In the genomic region with DNA sequence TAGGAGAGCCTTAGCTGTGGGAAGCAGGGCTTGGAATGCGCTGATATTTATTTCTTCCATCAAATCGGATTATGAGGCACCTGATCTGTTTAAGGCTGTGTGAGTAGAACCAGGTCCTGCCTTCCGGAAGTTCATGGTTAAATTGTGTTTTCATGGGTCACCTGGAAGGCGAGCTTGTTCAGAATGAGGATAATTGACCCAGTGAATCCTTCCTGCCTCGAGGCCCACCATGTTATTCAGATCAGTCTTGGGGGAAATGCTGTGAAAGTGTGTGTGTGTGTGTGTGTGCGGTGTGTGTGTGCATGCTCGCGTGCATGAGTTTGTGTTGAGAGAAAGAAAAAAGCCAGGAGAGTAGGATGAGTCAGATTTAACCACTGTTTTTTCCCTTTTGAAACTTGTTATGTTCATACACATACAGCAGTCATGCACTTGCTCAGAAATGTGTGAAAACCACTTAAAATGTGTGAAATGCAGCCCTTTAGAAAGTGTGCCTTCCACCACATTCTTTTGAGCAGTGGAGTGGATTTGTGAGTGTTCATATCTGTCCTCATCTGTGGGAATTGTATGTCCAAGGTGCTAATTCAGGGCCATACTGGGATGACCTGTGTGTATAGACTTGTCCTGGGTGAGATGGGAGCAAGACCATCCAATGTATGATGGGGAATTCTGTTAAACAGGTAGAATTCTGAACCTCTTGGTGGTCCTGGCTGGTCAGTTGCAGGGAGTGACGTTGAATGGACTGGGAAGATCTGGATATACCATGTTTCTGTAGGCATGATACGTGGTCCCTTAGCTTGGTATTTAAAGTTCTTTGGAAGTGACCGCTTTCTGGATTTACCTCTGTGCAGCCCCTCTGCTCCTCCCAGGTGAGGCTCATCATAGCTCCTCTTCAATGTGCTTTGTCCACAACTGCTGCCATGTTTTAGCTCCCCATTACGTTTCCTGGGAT, we compare ENCODE assay signal across 9 cellular contexts. TPM values are rescaled to one million over a fixed set of nuclear protein-coding genes. Genes with fewer than 3 reads are reported as not detected.
DNase-seq lines count a peak whose midpoint lies in the region; ATAC-seq lines count a peak whose summit lies in the region.
"Had no signal": no experiment of that assay in that cellular context is flagged by ENCODE, and none has a peak within 500 bp of the region (broad histone marks: within the 10 kb centered on the region; RNA-seq: fewer than 3 reads in every experiment).

No MANE protein-coding gene starts in this region.

- peaks cover 30% of the 10 kb centered on the region for H3K4me1 Mint-ChIP-seq in activated naive CD4-positive, alpha-beta T cell treated with anti-CD3 and anti-CD28 coated beads, Interleukin-2, amount 10 ng/mL, durations not matched to agents 7 days and 5 days

- DNase-seq in activated CD4-positive, alpha-beta T cell treated with anti-CD3 and anti-CD28 coated beads for 1 hour: peak; percentile 37
- no peak for DNase-seq in activated CD4-positive, alpha-beta T cell treated with anti-CD3 and anti-CD28 coated beads, Interleukin-2, amount 50 U/mL, for 1 hour
- DNase-seq in Jurkat, Clone E6-1 (ENCODE audit: low read depth, low spot score): peak; percentile 37
- DNase-seq in activated naive CD4-positive, alpha-beta T cell treated with anti-CD3 and anti-CD28 coated beads, Interleukin-2, amount 10 ng/mL, durations not matched to agents 7 days and 5 days: peak; percentile 69
- DNase-seq in pons (ENCODE audit: low spot score): no peak

- CTCF ChIA-PET in activated naive CD4-positive, alpha-beta T cell treated with anti-CD3 and anti-CD28 coated beads, Interleukin-2, amount 10 ng/mL, durations not matched to agents 7 days and 5 days (lab: Charles Lee): interaction anchor here (0.7 to 2.5 kb wide), 17 partner anchors 9 to 138 kb away, joined by 3 to 10 read pairs (median 3); partner anchors contain the start of gene SMAD3

- H3K27me3 ChIP-seq in skeletal muscle satellite cell (ENCODE audit: control insufficient read depth, insufficient read depth, low read length): no peaks in the 10 kb centered on the region

- ATAC-seq in HG03097 (IDR thresholded peaks at IDR 0.05; ENCODE audit: low FRiP score, unreplicated experiment) (no peak), GM19455 (IDR thresholded peaks at IDR 0.05; ENCODE audit: unreplicated experiment) (no peak)

- peak overlapping the region; percentile 23 for H3K9ac ChIP-seq in skeletal muscle satellite cell (ENCODE audit: low read depth, low read length)

- H3K4me2 ChIP-seq in skeletal muscle satellite cell (ENCODE audit: low read length): peak overlapping the region; percentile 3

- H3K36me3 ChIP-seq in skeletal muscle satellite cell (ENCODE audit: insufficient read depth, low read length): peaks cover 22% of the 10 kb centered on the region

- H3K9me3 ChIP-seq in skeletal muscle satellite cell (replicated peaks; ENCODE audit: low read length): no peaks in the 10 kb centered on the region

- no peak overlapping the region for H3K27ac Mint-ChIP-seq in activated naive CD4-positive, alpha-beta T cell treated with anti-CD3 and anti-CD28 coated beads, Interleukin-2, amount 10 ng/mL, durations not matched to agents 7 days and 5 days

- no peaks in the 10 kb centered on the region for H3K9me3 Mint-ChIP-seq in activated naive CD4-positive, alpha-beta T cell treated with anti-CD3 and anti-CD28 coated beads, Interleukin-2, amount 10 ng/mL, durations not matched to agents 7 days and 5 days

- H3K36me3 Mint-ChIP-seq in activated naive CD4-positive, alpha-beta T cell treated with anti-CD3 and anti-CD28 coated beads, Interleukin-2, amount 10 ng/mL, durations not matched to agents 7 days and 5 days: peaks cover 55% of the 10 kb centered on the region

- no peaks in the 10 kb centered on the region for H3K27me3 Mint-ChIP-seq in activated naive CD4-positive, alpha-beta T cell treated with anti-CD3 and anti-CD28 coated beads, Interleukin-2, amount 10 ng/mL, durations not matched to agents 7 days and 5 days

- no peak overlapping the region for H3K4me3 Mint-ChIP-seq in activated naive CD4-positive, alpha-beta T cell treated with anti-CD3 and anti-CD28 coated beads, Interleukin-2, amount 10 ng/mL, durations not matched to agents 7 days and 5 days

- H3K4me1 ChIP-seq in skeletal muscle satellite cell (ENCODE audit: control insufficient read depth, insufficient read depth, low read length): peaks cover 82% of the 10 kb centered on the region

- H3K4me3 ChIP-seq in Jurkat, Clone E6-1 (ENCODE audit: low read length): no peak overlapping the region
- no peak overlapping the region for H3K4me3 ChIP-seq in skeletal muscle satellite cell (ENCODE audit: low read length)
- H3K4me3 ChIP-seq: skin epidermis had no signal

RNA-seq across cellular contexts. Expression of gene SMAD3, which starts 36.9 kb away (rescaled TPM):
- polyA plus RNA-seq in Jurkat, Clone E6-1 (2012; ENCODE audit: insufficient read depth, insufficient read length): 9.0 TPM
- 18.3 and 32.1 TPM in 2 replicates for total RNA-seq in skeletal muscle satellite cell (2012; rRNA removed)

Comparison
In these comparisons a context has a peak if more than half of its experiments do, and no peak if none do; other contexts are left out.
1. DNase-seq: peak in activated CD4-positive, alpha-beta T cell treated with anti-CD3 and anti-CD28 coated beads for 1 hour (single experiment), Jurkat, Clone E6-1 (single experiment) and activated naive CD4-positive, alpha-beta T cell treated with anti-CD3 and anti-CD28 coated beads, Interleukin-2, amount 10 ng/mL, durations not matched to agents 7 days and 5 days (single experiment); none in activated CD4-positive, alpha-beta T cell treated with anti-CD3 and anti-CD28 coated beads, Interleukin-2, amount 50 U/mL, for 1 hour (single experiment) and pons (single experiment).